7 cellular contexts compared by ENCODE assay signal in genomic region chr15:74396445-74397238, GRCh38. TPM values are rescaled to one million over a fixed set of nuclear protein-coding genes. Genes with fewer than 3 reads are reported as not detected.
A peak's percentile ranks its signal among the peaks of the same experiment; 100 is the strongest.
DNase-seq lines count a peak whose midpoint lies in the region; ATAC-seq, FAIRE-seq and TF ChIP-seq lines count a peak whose summit lies in the region.

No MANE protein-coding gene starts in this region.

- H3K27ac ChIP-seq in endodermal cell (ENCODE audit: low read depth, low read length): no peak overlapping the region

- H3K27me3 Mint-ChIP-seq in HFFc6 (ENCODE audit: insufficient read depth): peaks cover 5% of the 10 kb centered on the region
- peaks cover 6% of the 10 kb centered on the region for H3K27me3 Mint-ChIP-seq in endodermal cell (ENCODE audit: insufficient read depth)
- H3K27me3 Mint-ChIP-seq in stimulated activated naive B cell treated with anti-CD40 and anti-IgM and Interleukin-4, amounts not matched to agents 10 μg/mL and 1 μg/mL and 100 μg/mL, for 72 hours: no peaks in the 10 kb centered on the region

- H3K9me3 Mint-ChIP-seq in HFFc6 (no peaks in the 10 kb centered on the region), endodermal cell (no peaks in the 10 kb centered on the region)
- H3K9me3 Mint-ChIP-seq in stimulated activated naive B cell treated with anti-CD40 and anti-IgM and Interleukin-4, amounts not matched to agents 10 μg/mL and 1 μg/mL and 100 μg/mL, for 72 hours: peaks cover 0 to 1% of the 10 kb centered on the region in 2 donors

- H3K4me3 ChIP-seq in endodermal cell (ENCODE audit: low read length): no peak overlapping the region
- no peak overlapping the region for H3K4me3 ChIP-seq in HAP-1

- 58 to 71% methylated on average over 7 to 9 of the region's 9 CpGs for WGBS in endodermal cell (ENCODE audit: insufficient coverage in 1 of 2, insufficient read length in 1 of 2), 2 experiments

- H3K27ac Mint-ChIP-seq in HFFc6 (peak overlapping the region; percentile 92), endodermal cell (no peak overlapping the region)
- peak overlapping the region; percentile 98 for H3K27ac Mint-ChIP-seq in stimulated activated naive B cell treated with anti-CD40 and anti-IgM and Interleukin-4, amounts not matched to agents 10 μg/mL and 1 μg/mL and 100 μg/mL, for 72 hours

- H3K36me3 ChIP-seq in endodermal cell (ENCODE audit: control insufficient read depth, insufficient read depth, low read length): no peaks in the 10 kb centered on the region
- no peaks in the 10 kb centered on the region for H3K36me3 ChIP-seq in HAP-1 (replicated peaks)

- H3K9me3 ChIP-seq in endodermal cell (ENCODE audit: control insufficient read depth, low read length): no peaks in the 10 kb centered on the region
- H3K9me3 ChIP-seq in HAP-1: no peaks in the 10 kb centered on the region

- H3K4me1 ChIP-seq in endodermal cell (ENCODE audit: control insufficient read depth, insufficient read depth, low read length) (peaks cover 5% of the 10 kb centered on the region), HAP-1 (no peaks in the 10 kb centered on the region)

- peak overlapping the region; percentile 57 for H3K4me3 Mint-ChIP-seq in HFFc6
- H3K4me3 Mint-ChIP-seq in endodermal cell: no peak overlapping the region
- peak overlapping the region; percentile 64 to 78 for H3K4me3 Mint-ChIP-seq in stimulated activated naive B cell treated with anti-CD40 and anti-IgM and Interleukin-4, amounts not matched to agents 10 μg/mL and 1 μg/mL and 100 μg/mL, for 72 hours

- no peaks in the 10 kb centered on the region for H3K36me3 Mint-ChIP-seq in HFFc6 (ENCODE audit: low read depth)
- no peaks in the 10 kb centered on the region for H3K36me3 Mint-ChIP-seq in endodermal cell (ENCODE audit: low read depth)
- H3K36me3 Mint-ChIP-seq in stimulated activated naive B cell treated with anti-CD40 and anti-IgM and Interleukin-4, amounts not matched to agents 10 μg/mL and 1 μg/mL and 100 μg/mL, for 72 hours: peaks cover 3 to 42% of the 10 kb centered on the region in 2 donors

- in situ Hi-C loops in HAP-1 (cut with MboI; ENCODE audit: low sequenced_read_pairs): no loop called here

- peaks cover 100% of the 10 kb centered on the region for H3K4me1 Mint-ChIP-seq in HFFc6 (ENCODE audit: low read depth)
- H3K4me1 Mint-ChIP-seq in endodermal cell: peaks cover 10% of the 10 kb centered on the region
- H3K4me1 Mint-ChIP-seq in stimulated activated naive B cell treated with anti-CD40 and anti-IgM and Interleukin-4, amounts not matched to agents 10 μg/mL and 1 μg/mL and 100 μg/mL, for 72 hours: peaks cover 87 to 99% of the 10 kb centered on the region in 2 donors

- no peak overlapping the region for H3K9ac ChIP-seq in endodermal cell (ENCODE audit: extremely low read depth, low read length, poor library complexity, severe bottlenecking)

- ATAC-seq in GM18502 (IDR thresholded peaks at IDR 0.05; ENCODE audit: poor library complexity, unreplicated experiment): peak; percentile 40
- ATAC-seq in stimulated activated naive B cell treated with anti-CD40 and anti-IgM and Interleukin-4, amounts not matched to agents 10 μg/mL and 1 μg/mL and 100 μg/mL, for 72 hours (replicated peaks): peak; percentile 60 to 67

- TF ChIP-seq CTCF in HFFc6 (IDR thresholded peaks at IDR 0.05): 0 out of 2 replicates have a peak, but pooled peaks have one; percentile 10
- peak; percentile 36 for TF ChIP-seq CTCF in endodermal cell (conservative IDR thresholded peaks at IDR 0.05)

- FAIRE-seq in RCC 7860 (lab: Jason Lieb, UNC): peak; percentile 90

- no peaks in the 10 kb centered on the region for H3K27me3 ChIP-seq in endodermal cell (ENCODE audit: control insufficient read depth, insufficient read depth, low read length, poor library complexity, severe bottlenecking)
- H3K27me3 ChIP-seq in HAP-1 (ENCODE audit: low read depth): peaks cover 12% of the 10 kb centered on the region

- DNase-seq in HFFc6 (peak; percentile 81), RCC 7860 (ENCODE audit: low spot score) (peak; percentile 99), endodermal cell (peak; percentile 71), HAP-1 (ENCODE audit: low spot score in 2 of 2) (no peak), NCI-H2107 (lab: John Stamatoyannopoulos, UW) (no peak)
- peak; percentile 97 for DNase-seq in stimulated activated naive B cell treated with anti-CD40 and anti-IgM and Interleukin-4, amounts not matched to agents 10 μg/mL and 1 μg/mL and 100 μg/mL, for 72 hours

RNA-seq across cellular contexts. Expression of gene CYP11A1, which starts 29.2 kb away (rescaled TPM):
- total RNA-seq in HFFc6 (2021; fragmentation: NEBNext Ultra II Directional; extraction: Animal tissue kit (Norgen Biotek cat#: 25700)): under 1 TPM in 4 of 6 experiments, not detected in 2; 0.12 to 0.17 (median 0.14) TPM
- total RNA-seq in endodermal cell: 1 to 10 TPM; 4.8 to 5.3 TPM
- polyA plus RNA-seq in endodermal cell (2013, experiment 1 of 2): 1.1 TPM
- 1.0 TPM for polyA plus RNA-seq in endodermal cell (2013, experiment 2 of 2)

RNA-seq across cellular contexts. Expression of gene SEMA7A, which starts 37.1 kb away (rescaled TPM):
- 100 to 1,000 TPM; 115 to 196 (median 129) TPM for total RNA-seq in HFFc6 (2021; fragmentation: NEBNext Ultra II Directional; extraction: Animal tissue kit (Norgen Biotek cat#: 25700))
- 1 to 10 TPM; 8.1 to 8.2 TPM for total RNA-seq in endodermal cell
- 21.8 TPM for polyA plus RNA-seq in endodermal cell (2013, experiment 1 of 2)
- polyA plus RNA-seq in endodermal cell (2013, experiment 2 of 2): 21.5 TPM

Comparison
In these comparisons a context has a peak if more than half of its experiments do, and no peak if none do; other contexts are left out.
1. DNase-seq: peak in HFFc6 (single experiment), RCC 7860 (single experiment), endodermal cell (single experiment) and stimulated activated naive B cell treated with anti-CD40 and anti-IgM and Interleukin-4, amounts not matched to agents 10 μg/mL and 1 μg/mL and 100 μg/mL, for 72 hours (single experiment); none in HAP-1 (0 of 2) and NCI-H2107 (single experiment).
2. RNA of gene CYP11A1, which starts 29.2 kb away (total RNA-seq): 4.8 to 5.3 TPM in endodermal cell; 0.12 to 0.17 TPM in HFFc6; every median in the first group is over 4 times any median in the second.
3. RNA of gene SEMA7A, which starts 37.1 kb away (total RNA-seq): 115 to 196 TPM in HFFc6; 8.1 to 8.2 TPM in endodermal cell; every median in the first group is over 10 times any median in the second.